22 cellular contexts compared by ENCODE assay signal in the genomic region with DNA sequence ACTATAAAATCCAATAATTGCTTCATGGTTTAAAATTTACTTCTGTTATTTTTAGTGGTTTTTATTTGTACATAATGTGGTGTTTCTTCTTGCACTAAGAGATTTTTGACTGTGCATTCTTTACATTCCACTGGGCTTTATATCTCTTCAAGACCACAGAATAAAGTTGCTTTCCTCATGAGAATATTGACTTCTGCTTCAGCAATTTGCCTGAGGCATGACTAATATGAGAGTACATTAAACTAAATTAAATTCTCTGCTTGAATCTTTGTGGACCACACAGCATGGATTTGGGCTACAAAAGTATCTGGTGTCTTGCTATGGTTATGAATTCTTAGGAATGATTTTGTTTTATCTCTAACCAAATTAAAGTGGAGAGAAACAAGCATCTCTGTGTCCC.
DNase-seq lines count a peak whose midpoint lies in the region; ATAC-seq lines count a peak whose summit lies in the region.
"Had no signal": no experiment of that assay in that cellular context is flagged by ENCODE, and none has a peak within 500 bp of the region (broad histone marks: within the 10 kb centered on the region; RNA-seq: fewer than 3 reads in every experiment).

No MANE protein-coding gene starts in this region.

- in situ Hi-C loops in SK-MEL-5 (cut with HindIII; ENCODE audit: low pct_unique_long_range_greater_than_20kb, low sequenced_read_pairs) = no loop called here

- DNase-seq in GM04503 (ENCODE audit: low read depth) = peak; percentile 13
- DNase-seq in SK-MEL-5 (ENCODE audit: low read depth, low spot score) = peak; percentile 3
- peak; percentile 43 for DNase-seq in fibroblast of gingiva (ENCODE audit: low read depth)
- peak; percentile 9 for DNase-seq in smooth muscle cell of the brain vasculature (ENCODE audit: low read depth, low spot score)
- DNase-seq in T-helper 1 cell = no peak
- DNase-seq in NCI-H1048 (lab: John Stamatoyannopoulos, UW) = no peak
- no peak for DNase-seq in left lobe of liver (ENCODE audit: low spot score)
- DNase-seq: activated CD8-positive, alpha-beta memory T cell treated with anti-CD3 and anti-CD28 coated beads, Interleukin-2, amount 10 ng/mL, durations not matched to agents 7 days and 5 days; activated effector memory CD4-positive, alpha-beta T cell treated with Interleukin-2 at 50 U/mL for 16 hours; adrenal gland; CD4-positive, alpha-beta T cell; colonic mucosa; DMS79; heart right ventricle; natural killer cell; NCI-H1092; NCI-H69; OCI-M1; stimulated activated naive CD4-positive, alpha-beta T cell treated with Interleukin-2 at 50 U/mL for 16 hours; T1000; transverse colon had no signal

- no peak for ATAC-seq in left lobe of liver
- ATAC-seq: activated CD8-positive, alpha-beta memory T cell treated with anti-CD3 and anti-CD28 coated beads, Interleukin-2, amount 10 ng/mL, durations not matched to agents 7 days and 5 days; heart right ventricle; K562; natural killer cell had no signal

Comparison
In these comparisons a context has a peak if more than half of its experiments do, and no peak if none do; other contexts are left out.
1. DNase-seq: peak in GM04503 (single experiment), SK-MEL-5 (single experiment), fibroblast of gingiva (single experiment) and smooth muscle cell of the brain vasculature (single experiment); none in T-helper 1 cell (0 of 5), NCI-H1048 (single experiment) and left lobe of liver (single experiment).